ENCODE assay signal across 9 cellular contexts in genomic region chr19:49590071-49590970, GRCh38. TPM values are rescaled to one million over a fixed set of nuclear protein-coding genes. Genes with fewer than 3 reads are reported as not detected.
DNase-seq lines count a peak whose midpoint lies in the region; ATAC-seq, FAIRE-seq and TF ChIP-seq lines count a peak whose summit lies in the region.
"Had no signal": no experiment of that assay in that cellular context is flagged by ENCODE, and none has a peak within 500 bp of the region (broad histone marks: within the 10 kb centered on the region; RNA-seq: fewer than 3 reads in every experiment).

No MANE protein-coding gene starts in this region.

- H3K36me3 ChIP-seq in BE2C, result peaks cover 14% of the 10 kb centered on the region
- H3K36me3 ChIP-seq in HepG2 (replicated peaks in 1 of 2; ENCODE audit: control insufficient read depth in 1 of 2, insufficient read depth in 2 of 2, low read length in 2 of 2), result peaks cover 1 to 14% of the 10 kb centered on the region in 2 experiments; a peak in 4 of 5 replicates

- no peak for TF ChIP-seq EP300 in HepG2 (IDR thresholded peaks at IDR 0.05; ENCODE audit: low read depth in 2 of 2, low read length in 2 of 2)
- peak; percentile 37 for TF ChIP-seq EP300 in HepG2 (CRISPR knock-in tag; IDR thresholded peaks at IDR 0.05; ENCODE audit: borderline replicate concordance)

- peak; percentile 93 for FAIRE-seq in HepG2 (lab: Jason Lieb, UNC)
- FAIRE-seq: islet of Langerhans had no signal

- peak; percentile 47 for ATAC-seq in HG03457 (IDR thresholded peaks at IDR 0.05; ENCODE audit: unreplicated experiment)
- ATAC-seq in HepG2, result peak; percentile 92

- 2% methylated on average over 34 of the region's 58 CpGs for WGBS in HepG2 (ENCODE audit: low lambda C conversion rate)

- H3K79me2 ChIP-seq in HepG2 (ENCODE audit: insufficient read depth, low read length), result peaks cover 15% of the 10 kb centered on the region

- DNase-seq in BE2C (peak; percentile 98), NCI-H748 (lab: John Stamatoyannopoulos, UW; ENCODE audit: unreplicated experiment) (peak; percentile 98), dermis blood vessel endothelial cell (peak; percentile 96), HepG2 (ENCODE audit: low spot score) (peak; percentile 97)
- DNase-seq in activated CD4-positive, alpha-beta T cell treated with anti-CD3 and anti-CD28 coated beads, Interleukin-2, amount 50 U/mL, for 24 hours (ENCODE audit: low read depth in 1 of 2, low spot score in 1 of 2), result peak; percentile 71 to 89
- DNase-seq in stimulated activated CD4-positive, alpha-beta T cell treated with anti-CD3 and anti-CD28 coated beads, Interleukin-2, amount 100 ng/mL, for 48 hours, result peak; percentile 88 to 90

- peak; percentile 17; the same call in 1 of the 2 replicates for TF ChIP-seq CTCF in BE2C (IDR thresholded peaks at IDR 0.05; ENCODE audit: low read depth, low read length)
- 0 out of 2 replicates have a peak, but pooled peaks have one; percentile 21 for TF ChIP-seq CTCF in HepG2 (CRISPR knock-in tag; IDR thresholded peaks at IDR 0.05)

- peaks cover 1% of the 10 kb centered on the region; the same call in 1 of the 2 replicates for H3K4me1 ChIP-seq in BE2C
- H3K4me1 ChIP-seq in HepG2 (ENCODE audit: insufficient read depth, low read length), result peaks cover 31% of the 10 kb centered on the region

- H3K27me3 ChIP-seq in BE2C (no peaks in the 10 kb centered on the region), HepG2 (ENCODE audit: control insufficient read depth in 1 of 2, insufficient read depth in 2 of 2, low read length in 2 of 2) (no peaks in the 10 kb centered on the region; a peak in 1 of 5 replicates)

- peak overlapping the region; percentile 94 for H3K9ac ChIP-seq in HepG2 (ENCODE audit: insufficient read depth, low read depth, low read length)

- in situ Hi-C loops in HepG2 (cut with HindIII; ENCODE audit: extremely low pct_ligation_motif_present, low pct_unique_long_range_greater_than_20kb), result loop anchor here (10.0 kb wide), 1 partner anchor 84 kb away; the partner anchor contains the start of gene PRMT1

- H3K9me3 ChIP-seq in BE2C (no peaks in the 10 kb centered on the region), HepG2 (ENCODE audit: low read length) (no peaks in the 10 kb centered on the region)

- peak overlapping the region; percentile 92 for H3K27ac ChIP-seq in HepG2 (ENCODE audit: extremely low read length, insufficient read depth, low read length)

- no peak overlapping the region for H2AFZ ChIP-seq in HepG2 (ENCODE audit: low read length)

- TSS peak; percentile 95 for BruUV-seq in HepG2 (replicated peaks; lab: Mats Ljungman, UMichigan)

- intact Hi-C loops in HepG2 (cut with micrococcal nuclease; ENCODE audit: unreplicated experiment), result loop anchor here (1.0 kb wide), 1 partner anchor 50 kb away; the partner anchor contains the start of gene RRAS

- POLR2A ChIA-PET in HepG2 (lab: Yijun Ruan, JAX), result interaction anchor here (0.9 to 4.2 kb wide), 12 partner anchors 10 to 114 kb away, joined by 3 to 58 read pairs (median 4); partner anchors contain the start of genes FCGRT, NOSIP, PRMT1 and PRRG2

- TF ChIP-seq POLR2A in GM19193 (IDR thresholded peaks at IDR 0.05; ENCODE audit: extremely low read depth, insufficient read depth, insufficient read length) (peak; percentile 91), HepG2 (IDR thresholded peaks at IDR 0.05; ENCODE audit: insufficient read depth in 1 of 2, low read depth in 2 of 2, low read length in 2 of 2) (peak; percentile 97 to 98)

- H3K4me2 ChIP-seq in HepG2 (ENCODE audit: low read depth, low read length), result peak overlapping the region; percentile 97

- 0 out of 2 replicates have a peak, but pooled peaks cover 5% of the 10 kb centered on the region for H4K20me1 ChIP-seq in HepG2 (ENCODE audit: insufficient read depth, low read length)

- H3K4me3 ChIP-seq in BE2C (ENCODE audit: low read depth, low read length) (peak overlapping the region; percentile 86), HepG2 (replicated peaks in 1 of 3; ENCODE audit: insufficient read depth in 1 of 3, low read depth in 2 of 3, low read length in 3 of 3) (peak overlapping the region; percentile 70 to 97 (median 89))

- CTCF ChIA-PET in HepG2 (lab: Yijun Ruan, JAX; ENCODE audit: low intra/inter-chr PET ratio, low total read pairs), result no interaction called here

- TF ChIP-seq RAD21 in HepG2 (CRISPR knock-in tag; IDR thresholded peaks at IDR 0.05), result 0 out of 2 replicates have a peak, but pooled peaks have one; percentile 11

RNA-seq across cellular contexts. Expression of gene PRR12, which starts 0.7 kb away (rescaled TPM):
- 34.3 TPM for polyA plus RNA-seq in BE2C (2012; ENCODE audit: insufficient read depth, insufficient read length, low read depth)
- total RNA-seq in dermis blood vessel endothelial cell (2.4 and 4.8 TPM in 2 replicates), HepG2 (2016; rRNA removed; fragmentation: Illumina TruSeq; extraction: Trizol) (1.5 and 1.6 TPM in 2 replicates)
- total RNA-seq in HepG2 (2016; cell fraction: cytosol; rRNA removed; fragmentation: Illumina TruSeq; extraction: Trizol; ENCODE audit: low read depth), result 1.2 TPM in 2 replicates
- 1.2 and 1.4 TPM in 2 replicates for total RNA-seq in HepG2 (2016; cell fraction: insoluble cytoplasmic fraction; rRNA removed; fragmentation: Illumina TruSeq; extraction: Trizol)
- 1.8 and 1.9 TPM in 2 replicates for total RNA-seq in HepG2 (2016; cell fraction: membrane; rRNA removed; fragmentation: Illumina TruSeq; extraction: Trizol)
- total RNA-seq in HepG2 (2016; cell fraction: nucleus; rRNA removed; fragmentation: Illumina TruSeq; extraction: Trizol), result 2.2 and 3.7 TPM in 2 replicates
- 0.62 and 0.74 TPM in 2 replicates for polyA plus RNA-seq in HepG2 (2011; rRNA removed)
- 0.22 and 0.24 TPM in 2 replicates for polyA plus RNA-seq in HepG2 (2011; cell fraction: cytosol; rRNA removed)
- polyA plus RNA-seq in HepG2 (2011; cell fraction: nucleus; rRNA removed), result 3.3 and 4.2 TPM in 2 replicates
- 5.1 and 5.6 TPM in 2 replicates for polyA plus RNA-seq in HepG2 (2012)
- polyA plus RNA-seq in HepG2 (2016; cell fraction: cytosol; fragmentation: Illumina TruSeq; extraction: Trizol; ENCODE audit: low read depth), result 0.41 and 0.69 TPM in 2 replicates
- 4.8 and 6.1 TPM in 2 replicates for polyA plus RNA-seq in HepG2 (2016; cell fraction: insoluble cytoplasmic fraction; fragmentation: Illumina TruSeq; extraction: Trizol; ENCODE audit: low read depth)
- polyA plus RNA-seq in HepG2 (2016; cell fraction: membrane; fragmentation: Illumina TruSeq; extraction: Trizol; ENCODE audit: low read depth), result 0.89 and 1.1 TPM in 2 replicates
- polyA plus RNA-seq in HepG2 (2016; cell fraction: nucleus; fragmentation: Illumina TruSeq; extraction: Trizol; ENCODE audit: insufficient read depth, low read depth), result 11.5 and 11.7 TPM in 2 replicates
- polyA minus RNA-seq in HepG2 (2011; rRNA and poly(A)+ RNA removed; ENCODE audit: low replicate concordance), result 0.98 and 1.4 TPM in 2 replicates
- polyA minus RNA-seq in HepG2 (2011; cell fraction: cytosol; rRNA and poly(A)+ RNA removed), result 1.8 and 2.5 TPM in 2 replicates
- polyA minus RNA-seq in HepG2 (2011; cell fraction: nucleus; rRNA and poly(A)+ RNA removed), result 1.5 and 1.8 TPM in 2 replicates

RNA-seq across cellular contexts. Expression of gene PRRG2, which starts 9.2 kb away (rescaled TPM):
- not detected for polyA plus RNA-seq in BE2C (2012; ENCODE audit: insufficient read depth, insufficient read length, low read depth)
- total RNA-seq in dermis blood vessel endothelial cell, result 6.1 and 7.5 TPM in 2 replicates
- 0.51 and 0.82 TPM in 2 replicates for total RNA-seq in HepG2 (2016; rRNA removed; fragmentation: Illumina TruSeq; extraction: Trizol)
- total RNA-seq in HepG2 (2016; cell fraction: cytosol; rRNA removed; fragmentation: Illumina TruSeq; extraction: Trizol; ENCODE audit: low read depth), result 1.1 and 1.6 TPM in 2 replicates
- total RNA-seq in HepG2 (2016; cell fraction: insoluble cytoplasmic fraction; rRNA removed; fragmentation: Illumina TruSeq; extraction: Trizol), result 0.43 and 0.97 TPM in 2 replicates
- total RNA-seq in HepG2 (2016; cell fraction: membrane; rRNA removed; fragmentation: Illumina TruSeq; extraction: Trizol), result 0.56 and 0.79 TPM in 2 replicates
- 0.78 and 1.3 TPM in 2 replicates for total RNA-seq in HepG2 (2016; cell fraction: nucleus; rRNA removed; fragmentation: Illumina TruSeq; extraction: Trizol)
- polyA plus RNA-seq in HepG2 (2011; rRNA removed), result 0.64 and 0.66 TPM in 2 replicates
- 0.69 and 0.98 TPM in 2 replicates for polyA plus RNA-seq in HepG2 (2011; cell fraction: cytosol; rRNA removed)
- 1.2 and 1.3 TPM in 2 replicates for polyA plus RNA-seq in HepG2 (2011; cell fraction: nucleus; rRNA removed)
- polyA plus RNA-seq in HepG2 (2012), result 0.49 and 0.83 TPM in 2 replicates
- 0.18 and 0.40 TPM in 2 replicates for polyA plus RNA-seq in HepG2 (2016; cell fraction: cytosol; fragmentation: Illumina TruSeq; extraction: Trizol; ENCODE audit: low read depth)
- polyA plus RNA-seq in HepG2 (2016; cell fraction: insoluble cytoplasmic fraction; fragmentation: Illumina TruSeq; extraction: Trizol; ENCODE audit: low read depth), result 0.44 and 0.60 TPM in 2 replicates
- polyA plus RNA-seq in HepG2 (2016; cell fraction: membrane; fragmentation: Illumina TruSeq; extraction: Trizol; ENCODE audit: low read depth), result 0.39 and 0.42 TPM in 2 replicates
- polyA plus RNA-seq in HepG2 (2016; cell fraction: nucleus; fragmentation: Illumina TruSeq; extraction: Trizol; ENCODE audit: insufficient read depth, low read depth), result 0.57 and 2.1 TPM in 2 replicates
- 0.84 and 1.8 TPM in 2 replicates for polyA minus RNA-seq in HepG2 (2011; rRNA and poly(A)+ RNA removed; ENCODE audit: low replicate concordance)
- 0.44 and 0.99 TPM in 2 replicates for polyA minus RNA-seq in HepG2 (2011; cell fraction: cytosol; rRNA and poly(A)+ RNA removed)
- polyA minus RNA-seq in HepG2 (2011; cell fraction: nucleus; rRNA and poly(A)+ RNA removed), result 1.4 and 1.7 TPM in 2 replicates

RNA-seq across cellular contexts. Expression of gene NOSIP, which starts 10.0 kb away (rescaled TPM):
- polyA plus RNA-seq in BE2C (2012; ENCODE audit: insufficient read depth, insufficient read length, low read depth), result 164 TPM
- total RNA-seq in dermis blood vessel endothelial cell, result 90.4 and 98.7 TPM in 2 replicates
- 78.0 and 81.4 TPM in 2 replicates for total RNA-seq in HepG2 (2016; rRNA removed; fragmentation: Illumina TruSeq; extraction: Trizol)
- 40.9 and 41.1 TPM in 2 replicates for total RNA-seq in HepG2 (2016; cell fraction: cytosol; rRNA removed; fragmentation: Illumina TruSeq; extraction: Trizol; ENCODE audit: low read depth)
- 74.5 and 94.1 TPM in 2 replicates for total RNA-seq in HepG2 (2016; cell fraction: insoluble cytoplasmic fraction; rRNA removed; fragmentation: Illumina TruSeq; extraction: Trizol)
- total RNA-seq in HepG2 (2016; cell fraction: membrane; rRNA removed; fragmentation: Illumina TruSeq; extraction: Trizol), result 33.6 and 34.5 TPM in 2 replicates
- 36.2 and 36.7 TPM in 2 replicates for total RNA-seq in HepG2 (2016; cell fraction: nucleus; rRNA removed; fragmentation: Illumina TruSeq; extraction: Trizol)
- 54.3 and 58.4 TPM in 2 replicates for polyA plus RNA-seq in HepG2 (2011; rRNA removed)
- polyA plus RNA-seq in HepG2 (2011; cell fraction: cytosol; rRNA removed), result 53.5 and 96.5 TPM in 2 replicates
- polyA plus RNA-seq in HepG2 (2011; cell fraction: nucleus; rRNA removed), result 112 and 135 TPM in 2 replicates
- polyA plus RNA-seq in HepG2 (2012), result 35.5 and 41.6 TPM in 2 replicates
- 38.2 and 39.1 TPM in 2 replicates for polyA plus RNA-seq in HepG2 (2016; cell fraction: cytosol; fragmentation: Illumina TruSeq; extraction: Trizol; ENCODE audit: low read depth)
- 86.7 and 88.4 TPM in 2 replicates for polyA plus RNA-seq in HepG2 (2016; cell fraction: insoluble cytoplasmic fraction; fragmentation: Illumina TruSeq; extraction: Trizol; ENCODE audit: low read depth)
- 28.0 and 28.7 TPM in 2 replicates for polyA plus RNA-seq in HepG2 (2016; cell fraction: membrane; fragmentation: Illumina TruSeq; extraction: Trizol; ENCODE audit: low read depth)
- 63.0 and 67.6 TPM in 2 replicates for polyA plus RNA-seq in HepG2 (2016; cell fraction: nucleus; fragmentation: Illumina TruSeq; extraction: Trizol; ENCODE audit: insufficient read depth, low read depth)
- polyA minus RNA-seq in HepG2 (2011; rRNA and poly(A)+ RNA removed; ENCODE audit: low replicate concordance), result 91.2 and 148 TPM in 2 replicates
- 26.7 and 28.8 TPM in 2 replicates for polyA minus RNA-seq in HepG2 (2011; cell fraction: cytosol; rRNA and poly(A)+ RNA removed)
- polyA minus RNA-seq in HepG2 (2011; cell fraction: nucleus; rRNA and poly(A)+ RNA removed), result 18.2 and 20.6 TPM in 2 replicates

RNA-seq across cellular contexts. Expression of gene RRAS, which starts 49.6 kb away (rescaled TPM):
- 1.3 TPM for polyA plus RNA-seq in BE2C (2012; ENCODE audit: insufficient read depth, insufficient read length, low read depth)
- total RNA-seq in dermis blood vessel endothelial cell (24.3 and 28.6 TPM in 2 replicates), HepG2 (2016; rRNA removed; fragmentation: Illumina TruSeq; extraction: Trizol) (0.79 and 1.5 TPM in 2 replicates)
- 1.7 and 2.4 TPM in 2 replicates for total RNA-seq in HepG2 (2016; cell fraction: cytosol; rRNA removed; fragmentation: Illumina TruSeq; extraction: Trizol; ENCODE audit: low read depth)
- 1.1 and 1.9 TPM in 2 replicates for total RNA-seq in HepG2 (2016; cell fraction: insoluble cytoplasmic fraction; rRNA removed; fragmentation: Illumina TruSeq; extraction: Trizol)
- total RNA-seq in HepG2 (2016; cell fraction: membrane; rRNA removed; fragmentation: Illumina TruSeq; extraction: Trizol), result 2.0 and 2.3 TPM in 2 replicates
- 0.50 and 0.90 TPM in 2 replicates for total RNA-seq in HepG2 (2016; cell fraction: nucleus; rRNA removed; fragmentation: Illumina TruSeq; extraction: Trizol)
- 12.0 and 13.5 TPM in 2 replicates for polyA plus RNA-seq in HepG2 (2011; rRNA removed)
- 14.5 and 18.3 TPM in 2 replicates for polyA plus RNA-seq in HepG2 (2011; cell fraction: cytosol; rRNA removed)
- polyA plus RNA-seq in HepG2 (2011; cell fraction: nucleus; rRNA removed), result 17.2 and 18.4 TPM in 2 replicates
- 4.8 and 7.4 TPM in 2 replicates for polyA plus RNA-seq in HepG2 (2012)
- 6.9 and 7.3 TPM in 2 replicates for polyA plus RNA-seq in HepG2 (2016; cell fraction: cytosol; fragmentation: Illumina TruSeq; extraction: Trizol; ENCODE audit: low read depth)
- 3.2 and 3.4 TPM in 2 replicates for polyA plus RNA-seq in HepG2 (2016; cell fraction: insoluble cytoplasmic fraction; fragmentation: Illumina TruSeq; extraction: Trizol; ENCODE audit: low read depth)
- 5.3 and 5.9 TPM in 2 replicates for polyA plus RNA-seq in HepG2 (2016; cell fraction: membrane; fragmentation: Illumina TruSeq; extraction: Trizol; ENCODE audit: low read depth)
- polyA plus RNA-seq in HepG2 (2016; cell fraction: nucleus; fragmentation: Illumina TruSeq; extraction: Trizol; ENCODE audit: insufficient read depth, low read depth), result 2.4 and 2.6 TPM in 2 replicates
- 5.3 and 19.9 TPM in 2 replicates for polyA minus RNA-seq in HepG2 (2011; rRNA and poly(A)+ RNA removed; ENCODE audit: low replicate concordance)
- 1.6 and 3.0 TPM in 2 replicates for polyA minus RNA-seq in HepG2 (2011; cell fraction: cytosol; rRNA and poly(A)+ RNA removed)
- polyA minus RNA-seq in HepG2 (2011; cell fraction: nucleus; rRNA and poly(A)+ RNA removed), result 0.77 and 1.5 TPM in 2 replicates

RNA-seq across cellular contexts. Expression of gene SCAF1, which starts 51.7 kb away (rescaled TPM):
- 86.5 TPM for polyA plus RNA-seq in BE2C (2012; ENCODE audit: insufficient read depth, insufficient read length, low read depth)
- total RNA-seq in dermis blood vessel endothelial cell (11.9 and 26.5 TPM in 2 replicates), HepG2 (2016; rRNA removed; fragmentation: Illumina TruSeq; extraction: Trizol) (4.8 and 6.1 TPM in 2 replicates)
- total RNA-seq in HepG2 (2016; cell fraction: cytosol; rRNA removed; fragmentation: Illumina TruSeq; extraction: Trizol; ENCODE audit: low read depth), result 1.3 and 1.4 TPM in 2 replicates
- total RNA-seq in HepG2 (2016; cell fraction: insoluble cytoplasmic fraction; rRNA removed; fragmentation: Illumina TruSeq; extraction: Trizol), result 3.2 and 6.2 TPM in 2 replicates
- total RNA-seq in HepG2 (2016; cell fraction: membrane; rRNA removed; fragmentation: Illumina TruSeq; extraction: Trizol), result 4.5 and 5.4 TPM in 2 replicates
- total RNA-seq in HepG2 (2016; cell fraction: nucleus; rRNA removed; fragmentation: Illumina TruSeq; extraction: Trizol), result 6.5 and 7.3 TPM in 2 replicates
- 3.3 and 4.3 TPM in 2 replicates for polyA plus RNA-seq in HepG2 (2011; rRNA removed)
- polyA plus RNA-seq in HepG2 (2011; cell fraction: cytosol; rRNA removed), result 3.1 and 4.0 TPM in 2 replicates
- polyA plus RNA-seq in HepG2 (2011; cell fraction: nucleus; rRNA removed), result 21.0 and 25.5 TPM in 2 replicates
- polyA plus RNA-seq in HepG2 (2012), result 17.0 and 18.6 TPM in 2 replicates
- 1.1 and 1.4 TPM in 2 replicates for polyA plus RNA-seq in HepG2 (2016; cell fraction: cytosol; fragmentation: Illumina TruSeq; extraction: Trizol; ENCODE audit: low read depth)
- 8.3 and 13.4 TPM in 2 replicates for polyA plus RNA-seq in HepG2 (2016; cell fraction: insoluble cytoplasmic fraction; fragmentation: Illumina TruSeq; extraction: Trizol; ENCODE audit: low read depth)
- polyA plus RNA-seq in HepG2 (2016; cell fraction: membrane; fragmentation: Illumina TruSeq; extraction: Trizol; ENCODE audit: low read depth), result 2.8 and 3.0 TPM in 2 replicates
- 21.4 and 23.8 TPM in 2 replicates for polyA plus RNA-seq in HepG2 (2016; cell fraction: nucleus; fragmentation: Illumina TruSeq; extraction: Trizol; ENCODE audit: insufficient read depth, low read depth)
- polyA minus RNA-seq in HepG2 (2011; rRNA and poly(A)+ RNA removed; ENCODE audit: low replicate concordance), result 5.4 and 5.7 TPM in 2 replicates
- 3.1 and 4.5 TPM in 2 replicates for polyA minus RNA-seq in HepG2 (2011; cell fraction: cytosol; rRNA and poly(A)+ RNA removed)
- polyA minus RNA-seq in HepG2 (2011; cell fraction: nucleus; rRNA and poly(A)+ RNA removed), result 3.6 and 5.2 TPM in 2 replicates

Comparison
In these comparisons a context has a peak if more than half of its experiments do, and no peak if none do; other contexts are left out.
1. Peak in every context shown above with its lines: DNase-seq, ATAC-seq, H3K4me3 ChIP-seq and H3K27ac ChIP-seq.